ENCODE assay signal across 9 cellular contexts in the genomic region with DNA sequence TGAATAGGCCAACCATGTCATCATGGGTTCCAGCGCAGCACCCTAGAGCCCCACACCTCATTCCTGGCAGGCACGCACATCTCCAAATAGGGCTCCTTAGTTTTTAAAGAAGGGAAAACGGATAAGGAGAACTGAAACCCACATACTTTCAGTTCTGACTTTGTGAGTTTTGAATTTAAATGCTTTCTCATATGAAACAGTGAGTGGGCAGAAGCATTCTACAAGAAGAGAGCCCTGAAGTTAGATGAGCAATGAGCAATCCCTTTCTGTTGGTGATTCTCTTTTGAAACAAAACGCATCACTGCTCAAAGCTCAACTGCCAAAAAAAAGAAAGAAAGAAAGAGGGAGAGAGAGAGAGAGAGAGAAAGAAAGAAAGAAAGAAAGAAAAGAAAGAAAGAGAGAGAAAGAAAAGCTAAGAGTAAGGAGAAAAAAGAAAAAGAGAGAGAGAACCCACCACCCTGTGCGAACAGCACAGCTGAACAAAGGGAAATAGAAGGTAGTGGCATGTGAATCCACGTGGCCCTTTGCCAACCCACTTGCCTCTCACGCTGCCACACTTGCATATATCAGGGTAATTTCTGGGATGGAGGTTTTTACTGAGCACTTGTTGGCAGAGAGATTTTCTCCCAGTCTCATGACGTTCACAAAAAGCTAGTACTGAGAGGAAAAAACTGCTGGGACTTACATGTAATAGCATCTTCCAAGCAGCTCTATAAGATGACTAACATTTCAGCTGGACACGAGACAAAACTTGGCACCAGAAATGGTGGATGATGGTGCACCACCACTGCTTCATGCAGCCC. TPM values are rescaled to one million over a fixed set of nuclear protein-coding genes. Genes with fewer than 3 reads are reported as not detected.
DNase-seq lines count a peak whose midpoint lies in the region; ATAC-seq and TF ChIP-seq lines count a peak whose summit lies in the region.
"Had no signal": no experiment of that assay in that cellular context is flagged by ENCODE, and none has a peak within 500 bp of the region (broad histone marks: within the 10 kb centered on the region; RNA-seq: fewer than 3 reads in every experiment).

No MANE protein-coding gene starts in this region.

- peak overlapping the region; percentile 55 for H3K4me3 ChIP-seq in OCI-LY3 (ENCODE audit: low read length)
- peak overlapping the region in 4 of 59 donors; percentile 4 to 20 (median 12) for H3K4me3 ChIP-seq in dorsolateral prefrontal cortex
- no peak overlapping the region for H3K4me3 ChIP-seq in left ventricle myocardium inferior
- H3K4me3 ChIP-seq: heart right ventricle had no signal

- H3K4me2 ChIP-seq in OCI-LY3 (ENCODE audit: low read length): peak overlapping the region; percentile 74

- peak overlapping the region; percentile 97 for H3K27ac ChIP-seq in OCI-LY3 (ENCODE audit: low read length)
- peak overlapping the region in 27 of 59 donors; percentile 5 to 59 (median 35) for H3K27ac ChIP-seq in dorsolateral prefrontal cortex
- no peak overlapping the region for H3K27ac ChIP-seq in left ventricle myocardium inferior (replicated peaks)

- peak; percentile 49 for ATAC-seq in GM18861 (IDR thresholded peaks at IDR 0.05; ENCODE audit: unreplicated experiment)
- peak; percentile 54 for ATAC-seq in HG02623 (IDR thresholded peaks at IDR 0.05; ENCODE audit: unreplicated experiment)

- H3K27me3 ChIP-seq in OCI-LY3 (ENCODE audit: low read depth, low read length) (no peaks in the 10 kb centered on the region), dorsolateral prefrontal cortex (peaks cover 0 to 67% (median 11%) of the 10 kb centered on the region in 45 donors), left ventricle myocardium inferior (ENCODE audit: low read depth) (no peaks in the 10 kb centered on the region)

- no peaks in the 10 kb centered on the region for H3K79me2 ChIP-seq in OCI-LY3 (ENCODE audit: low read length)

- no peaks in the 10 kb centered on the region for H4K20me1 ChIP-seq in OCI-LY3 (ENCODE audit: insufficient read depth, low read length)

- intact Hi-C loops in dorsolateral prefrontal cortex (cut with DNase I) (no loop called here), left ventricle myocardium inferior (cut with micrococcal nuclease) (no loop called here)

- H3K9me3 ChIP-seq in OCI-LY3 (ENCODE audit: insufficient read depth, low read length) (no peaks in the 10 kb centered on the region), left ventricle myocardium inferior (replicated peaks) (no peaks in the 10 kb centered on the region)
- H3K9me3 ChIP-seq: heart right ventricle had no signal

- DNase-seq in globus pallidus (ENCODE audit: low spot score) (peak; percentile 44), SK-N-DZ (ENCODE audit: low spot score) (no peak), dorsolateral prefrontal cortex (no peak), NCI-H2029 treated with DMSO at 0.1 percent for 48 hours (lab: John Stamatoyannopoulos, UW) (no peak), left ventricle myocardium inferior (no peak)
- DNase-seq: heart right ventricle had no signal

- H3K4me1 ChIP-seq in OCI-LY3 (ENCODE audit: low read length) (peaks cover 82% of the 10 kb centered on the region), left ventricle myocardium inferior (peaks cover 9% of the 10 kb centered on the region)

- H3K36me3 ChIP-seq in OCI-LY3 (replicated peaks; ENCODE audit: low read depth, low read length) (no peaks in the 10 kb centered on the region), left ventricle myocardium inferior (no peaks in the 10 kb centered on the region)
- H3K36me3 ChIP-seq: heart right ventricle had no signal

- H2AFZ ChIP-seq in OCI-LY3 (ENCODE audit: low read depth, low read length): no peak overlapping the region

- peak overlapping the region; percentile 74 for H3K9ac ChIP-seq in OCI-LY3 (ENCODE audit: low read length)

- TF ChIP-seq CTCF in OCI-LY3 (IDR thresholded peaks at IDR 0.05; ENCODE audit: low read depth, low read length) (no peak), dorsolateral prefrontal cortex (IDR thresholded peaks at IDR 0.05 in 54 of 56, conservative IDR thresholded peaks at IDR 0.05 in 2 of 56; ENCODE audit: low read depth in 1 of 56, partially characterized antibody in 56 of 56) (no peak), left ventricle myocardium inferior (IDR thresholded peaks at IDR 0.05; ENCODE audit: borderline replicate concordance) (no peak)

RNA-seq across cellular contexts. Expression of gene TMSB4X, which starts 31.0 kb away (rescaled TPM):
- 1,181 and 1,320 TPM in 2 replicates for polyA plus RNA-seq in SK-N-DZ (2014; cell fraction: cytosol; rRNA removed)
- 393 and 471 TPM in 2 replicates for polyA plus RNA-seq in SK-N-DZ (2014; cell fraction: nucleus; rRNA removed)
- total RNA-seq in dorsolateral prefrontal cortex (1,000 to 10,000 TPM; 1,088 to 2,217 (median 1,674) TPM), left ventricle myocardium inferior (955 TPM)

RNA-seq across cellular contexts. Expression of gene FAM9C, which starts 38.5 kb away (rescaled TPM):
- polyA plus RNA-seq in SK-N-DZ (2014; cell fraction: cytosol; rRNA removed): not detected in 2 replicates
- polyA plus RNA-seq in SK-N-DZ (2014; cell fraction: nucleus; rRNA removed): not detected in 2 replicates
- total RNA-seq in dorsolateral prefrontal cortex: 1 to 10 TPM in 1 of 120 experiments, under 1 TPM in 4, not detected in 115; 0.19 to 1.6 (median 0.33) TPM
- total RNA-seq in left ventricle myocardium inferior: not detected
- polyA plus RNA-seq: heart right ventricle had no signal
